19 cellular contexts compared by ENCODE assay signal in genomic region chr1:214567481-214567980, GRCh38. TPM values are rescaled to one million over a fixed set of nuclear protein-coding genes. Genes with fewer than 3 reads are reported as not detected.
DNase-seq lines count a peak whose midpoint lies in the region; ATAC-seq, FAIRE-seq and TF ChIP-seq lines count a peak whose summit lies in the region.
"Had no signal": no experiment of that assay in that cellular context is flagged by ENCODE, and none has a peak within 500 bp of the region (broad histone marks: within the 10 kb centered on the region; RNA-seq: fewer than 3 reads in every experiment).

No MANE protein-coding gene starts in this region.

- no peak for TF ChIP-seq POLR2A in A549 (IDR thresholded peaks at IDR 0.05; ENCODE audit: low read length)

- no peaks in the 10 kb centered on the region for H4K20me1 ChIP-seq in keratinocyte (ENCODE audit: control insufficient read depth, extremely low read depth, insufficient read depth, low read length)
- H4K20me1 ChIP-seq: BLaER1 treated with 17β-estradiol and CSF1 and Interleukin-3, amounts not matched to agents 10 nM and 100 nM had no signal

- H2AFZ ChIP-seq in keratinocyte (ENCODE audit: control insufficient read depth, low read length): no peak overlapping the region

- dilution Hi-C loops in keratinocyte (cut with MboI; ENCODE audit: extremely low pct_ligation_motif_present, low sequenced_read_pairs): no loop called here

- no peak for DNase-seq in A549 (ENCODE audit: low read depth in 1 of 2, low spot score in 1 of 2)
- no peak for DNase-seq in HFFc6
- peak; percentile 94 for DNase-seq in SK-N-MC (ENCODE audit: low read depth, low spot score)
- no peak for DNase-seq in keratinocyte (ENCODE audit: low read depth, low spot score)
- DNase-seq in NCI-H128 (lab: John Stamatoyannopoulos, UW; ENCODE audit: unreplicated experiment): no peak
- no peak for DNase-seq in activated CD4-positive, alpha-beta T cell treated with anti-CD3 and anti-CD28 coated beads, Interleukin-2, amount 10 ng/mL, durations not matched to agents 7 days and 5 days
- DNase-seq: CD8-positive, alpha-beta T cell; DND-41; H9; NCI-H1105; NCI-H187; NCI-H2107; NCI-H2227 treated with DMSO at 0.1 percent for 48 hours; NCI-H510A treated with DMSO at 0.1 percent for 48 hours; NCI-H774; T-helper 1 cell had no signal

- H3K9me1 ChIP-seq in keratinocyte (ENCODE audit: control insufficient read depth, extremely low read depth, insufficient read depth, low read length): no peaks in the 10 kb centered on the region

- H3K9ac ChIP-seq in SK-N-MC (ENCODE audit: insufficient read length): no peak overlapping the region
- H3K9ac ChIP-seq in keratinocyte (ENCODE audit: control insufficient read depth, extremely low read depth, insufficient read depth, low read length): peak overlapping the region; percentile 51
- H3K9ac ChIP-seq: BLaER1 treated with 17β-estradiol and CSF1 and Interleukin-3, amounts not matched to agents 10 nM and 100 nM had no signal

- no peak for TF ChIP-seq RAD21 in A549 (conservative IDR thresholded peaks at IDR 0.05 in 1 of 2, IDR thresholded peaks at IDR 0.05 in 1 of 2)

- H3K4me2 ChIP-seq in A549 (peak overlapping the region; percentile 54), keratinocyte (ENCODE audit: control insufficient read depth, extremely low read depth, insufficient read depth, low read depth, low read length) (peak overlapping the region; percentile 49)
- H3K4me2 ChIP-seq: BLaER1 treated with 17β-estradiol and CSF1 and Interleukin-3, amounts not matched to agents 10 nM and 100 nM had no signal

- ATAC-seq in A549 (peak in 1 of 2 experiments; percentile 22; a peak in 2 of 6 replicates), HG03196 (IDR thresholded peaks at IDR 0.05; ENCODE audit: unreplicated experiment) (no peak), GM19455 (IDR thresholded peaks at IDR 0.05; ENCODE audit: unreplicated experiment) (no peak)
- ATAC-seq: CD8-positive, alpha-beta T cell had no signal

- peak overlapping the region; percentile 59 for H3K27ac Mint-ChIP-seq in HFFc6
- no peak overlapping the region for H3K27ac Mint-ChIP-seq in activated CD4-positive, alpha-beta T cell treated with anti-CD3 and anti-CD28 coated beads, Interleukin-2, amount 10 ng/mL, durations not matched to agents 7 days and 5 days
- H3K27ac Mint-ChIP-seq: CD8-positive, alpha-beta T cell; H9 had no signal

- CTCF ChIA-PET in A549 (lab: Yijun Ruan, JAX): interaction anchor here (1.2 to 10.7 kb wide), 4 partner anchors 15 to 236 kb away, joined by 3 to 120 read pairs (median 4); partner anchors contain the start of gene PTPN14
- CTCF ChIA-PET in activated CD4-positive, alpha-beta T cell treated with anti-CD3 and anti-CD28 coated beads, Interleukin-2, amount 10 ng/mL, durations not matched to agents 7 days and 5 days (lab: Charles Lee): interaction anchor here (0.5 to 1.4 kb wide), 2 partner anchors 13 to 41 kb away, joined by 3 to 4 read pairs; no protein-coding TSS in a partner anchor

- TF ChIP-seq EP300 in A549 (IDR thresholded peaks at IDR 0.05): no peak

- H3K4me3 Mint-ChIP-seq in HFFc6: no peak overlapping the region
- H3K4me3 Mint-ChIP-seq in activated CD4-positive, alpha-beta T cell treated with anti-CD3 and anti-CD28 coated beads, Interleukin-2, amount 10 ng/mL, durations not matched to agents 7 days and 5 days: no peak overlapping the region
- H3K4me3 Mint-ChIP-seq: CD8-positive, alpha-beta T cell; H9 had no signal

- H3K27ac ChIP-seq in A549 (peak overlapping the region; percentile 56 to 73), SK-N-MC (peak overlapping the region; percentile 86), keratinocyte (ENCODE audit: control insufficient read depth, insufficient read depth, low read length) (peak overlapping the region; percentile 77)
- H3K27ac ChIP-seq: BLaER1 treated with 17β-estradiol and CSF1 and Interleukin-3, amounts not matched to agents 10 nM and 100 nM had no signal

- H3K79me2 ChIP-seq in keratinocyte (ENCODE audit: control insufficient read depth, insufficient read depth, low read length): no peaks in the 10 kb centered on the region

- no peaks in the 10 kb centered on the region; the same call in none of the 2 replicates for H3K27me3 Mint-ChIP-seq in HFFc6 (ENCODE audit: insufficient read depth)
- H3K27me3 Mint-ChIP-seq in activated CD4-positive, alpha-beta T cell treated with anti-CD3 and anti-CD28 coated beads, Interleukin-2, amount 10 ng/mL, durations not matched to agents 7 days and 5 days: peaks cover 2% of the 10 kb centered on the region

- H3K9me3 Mint-ChIP-seq in HFFc6: no peaks in the 10 kb centered on the region
- H3K9me3 Mint-ChIP-seq in activated CD4-positive, alpha-beta T cell treated with anti-CD3 and anti-CD28 coated beads, Interleukin-2, amount 10 ng/mL, durations not matched to agents 7 days and 5 days: no peaks in the 10 kb centered on the region
- H3K9me3 Mint-ChIP-seq: CD8-positive, alpha-beta T cell; H9 had no signal

- H3K36me3 ChIP-seq in SK-N-MC (ENCODE audit: insufficient read depth, low read length) (no peaks in the 10 kb centered on the region), keratinocyte (ENCODE audit: control insufficient read depth in 2 of 2, extremely low read depth in 1 of 2, insufficient read depth in 2 of 2, low read length in 2 of 2) (no peaks in the 10 kb centered on the region)
- H3K36me3 ChIP-seq: BLaER1 treated with 17β-estradiol and CSF1 and Interleukin-3, amounts not matched to agents 10 nM and 100 nM had no signal

- H3K4me1 Mint-ChIP-seq in HFFc6 (ENCODE audit: low read depth): peaks cover 77% of the 10 kb centered on the region
- H3K4me1 Mint-ChIP-seq in activated CD4-positive, alpha-beta T cell treated with anti-CD3 and anti-CD28 coated beads, Interleukin-2, amount 10 ng/mL, durations not matched to agents 7 days and 5 days: no peaks in the 10 kb centered on the region
- H3K4me1 Mint-ChIP-seq: H9 had no signal

- no peak overlapping the region for H3K4me3 ChIP-seq in A549
- peak overlapping the region; percentile 2 for H3K4me3 ChIP-seq in SK-N-MC
- H3K4me3 ChIP-seq in keratinocyte (ENCODE audit: control insufficient read depth in 2 of 3, extremely low read depth in 1 of 3, insufficient read depth in 2 of 3, low read depth in 1 of 3, low read length in 3 of 3): no peak overlapping the region
- H3K4me3 ChIP-seq: BLaER1 treated with 17β-estradiol and CSF1 and Interleukin-3, amounts not matched to agents 10 nM and 100 nM had no signal

- H3K27me3 ChIP-seq in keratinocyte (ENCODE audit: control insufficient read depth, extremely low read depth, insufficient read depth, low read length): no peaks in the 10 kb centered on the region
- H3K27me3 ChIP-seq: BLaER1 treated with 17β-estradiol and CSF1 and Interleukin-3, amounts not matched to agents 10 nM and 100 nM had no signal

- H3K9me3 ChIP-seq in A549: no peaks in the 10 kb centered on the region
- no peaks in the 10 kb centered on the region for H3K9me3 ChIP-seq in SK-N-MC (ENCODE audit: low read depth, low read length)
- no peaks in the 10 kb centered on the region for H3K9me3 ChIP-seq in keratinocyte (ENCODE audit: control insufficient read depth, low read depth, low read length)
- H3K9me3 ChIP-seq: BLaER1 treated with 17β-estradiol and CSF1 and Interleukin-3, amounts not matched to agents 10 nM and 100 nM had no signal

- H3K36me3 Mint-ChIP-seq in HFFc6 (ENCODE audit: low read depth): no peaks in the 10 kb centered on the region
- no peaks in the 10 kb centered on the region for H3K36me3 Mint-ChIP-seq in activated CD4-positive, alpha-beta T cell treated with anti-CD3 and anti-CD28 coated beads, Interleukin-2, amount 10 ng/mL, durations not matched to agents 7 days and 5 days (ENCODE audit: low read depth)
- H3K36me3 Mint-ChIP-seq: CD8-positive, alpha-beta T cell had no signal

- WGBS in A549 (ENCODE audit: missing lambda C conversion rate): 87% methylated on average over 2 of the region's 2 CpGs

- TF ChIP-seq CTCF in A549 (IDR thresholded peaks at IDR 0.05): no peak
- no peak for TF ChIP-seq CTCF in HFFc6 (IDR thresholded peaks at IDR 0.05)
- TF ChIP-seq CTCF in keratinocyte (optimal IDR thresholded peaks at IDR 0.05 in 1 of 3, IDR thresholded peaks at IDR 0.05 in 1 of 3, conservative IDR thresholded peaks at IDR 0.05 in 1 of 3; ENCODE audit: extremely low read depth in 1 of 3, insufficient read depth in 2 of 3, low read length in 3 of 3): no peak

- FAIRE-seq in A549 (lab: Jason Lieb, UNC) (no peak), keratinocyte (lab: Jason Lieb, UNC) (no peak)

- H3K4me1 ChIP-seq in A549: peaks cover 72% of the 10 kb centered on the region
- H3K4me1 ChIP-seq in keratinocyte (ENCODE audit: control insufficient read depth, extremely low read depth, insufficient read depth, low read length): peaks cover 62% of the 10 kb centered on the region
- H3K4me1 ChIP-seq: BLaER1 treated with 17β-estradiol and CSF1 and Interleukin-3, amounts not matched to agents 10 nM and 100 nM had no signal

- POLR2A ChIA-PET in A549 (lab: Yijun Ruan, JAX): interaction anchor here (2.3 kb wide), 1 partner anchor 16 kb away, joined by 12 read pairs; the partner anchor contains the start of gene PTPN14
- POLR2A ChIA-PET in activated CD4-positive, alpha-beta T cell treated with anti-CD3 and anti-CD28 coated beads, Interleukin-2, amount 10 ng/mL, durations not matched to agents 7 days and 5 days (lab: Charles Lee): no interaction called here

RNA-seq across cellular contexts. Expression of gene PTPN14, which starts 16.1 kb away (rescaled TPM):
- 9.9 and 10.0 TPM in 2 replicates for polyA plus RNA-seq in A549 (2011; rRNA removed)
- 5.7 and 7.5 TPM in 2 replicates for polyA plus RNA-seq in A549 (2012; cell fraction: cytosol; rRNA removed)
- polyA plus RNA-seq in A549 (2012; cell fraction: nucleus; rRNA removed): 9.2 and 11.5 TPM in 2 replicates
- 9.2 to 13.0 TPM (median 10.3 TPM) in 3 replicates for polyA plus RNA-seq in A549 (2017; fragmentation: RNase III; extraction: RNeasy Plus Mini Kit Qiagen cat#74134 plus additional on column Dnase treatment)
- polyA minus RNA-seq in A549 (2011; rRNA and poly(A)+ RNA removed): 30.7 and 38.9 TPM in 2 replicates
- 100 to 1,000 TPM in 4 of 6 experiments, 10 to 100 TPM in 2; 93.6 to 140 (median 106) TPM for total RNA-seq in HFFc6 (2021; fragmentation: NEBNext Ultra II Directional; extraction: Animal tissue kit (Norgen Biotek cat#: 25700))
- 28.0 to 59.9 TPM (median 29.9 TPM) in 3 replicates for polyA plus RNA-seq in keratinocyte
- 16.1 TPM for polyA plus RNA-seq in keratinocyte (2011; ENCODE audit: low read depth)
- polyA plus RNA-seq in keratinocyte (2011; cell fraction: cytosol; rRNA removed): 22.9 and 31.8 TPM in 2 replicates
- polyA plus RNA-seq in keratinocyte (2011; cell fraction: nucleus; rRNA removed): 67.8 and 76.2 TPM in 2 replicates
- polyA plus RNA-seq in keratinocyte (2012; ENCODE audit: low replicate concordance): 23.6 and 44.7 TPM in 2 replicates
- 115 to 156 TPM (median 131 TPM) in 3 replicates for polyA minus RNA-seq in keratinocyte
- 92.3 TPM for polyA minus RNA-seq in keratinocyte (2011; cell fraction: cytosol; rRNA and poly(A)+ RNA removed)
- 167 and 251 TPM in 2 replicates for polyA minus RNA-seq in keratinocyte (2011; cell fraction: nucleus; rRNA and poly(A)+ RNA removed)
- under 1 TPM; 0.32 to 0.37 TPM for total RNA-seq in activated CD4-positive, alpha-beta T cell treated with anti-CD3 and anti-CD28 coated beads, Interleukin-2, amount 10 ng/mL, durations not matched to agents 7 days and 5 days
- total RNA-seq: CD8-positive, alpha-beta T cell had no signal

RNA-seq across cellular contexts. Expression of gene CENPF, which starts 35.5 kb away (rescaled TPM):
- 57.7 and 70.6 TPM in 2 replicates for polyA plus RNA-seq in A549 (2011; rRNA removed)
- polyA plus RNA-seq in A549 (2012; cell fraction: cytosol; rRNA removed): 12.9 and 14.1 TPM in 2 replicates
- polyA plus RNA-seq in A549 (2012; cell fraction: nucleus; rRNA removed): 23.3 and 27.1 TPM in 2 replicates
- 53.0 to 56.0 TPM (median 53.5 TPM) in 3 replicates for polyA plus RNA-seq in A549 (2017; fragmentation: RNase III; extraction: RNeasy Plus Mini Kit Qiagen cat#74134 plus additional on column Dnase treatment)
- polyA minus RNA-seq in A549 (2011; rRNA and poly(A)+ RNA removed): 22.2 and 23.0 TPM in 2 replicates
- 10 to 100 TPM; 36.8 to 79.2 (median 76.6) TPM for total RNA-seq in HFFc6 (2021; fragmentation: NEBNext Ultra II Directional; extraction: Animal tissue kit (Norgen Biotek cat#: 25700))
- 1.4 to 14.4 TPM (median 13.7 TPM) in 3 replicates for polyA plus RNA-seq in keratinocyte
- polyA plus RNA-seq in keratinocyte (2011; ENCODE audit: low read depth): 1.6 TPM
- 2.3 and 3.1 TPM in 2 replicates for polyA plus RNA-seq in keratinocyte (2011; cell fraction: cytosol; rRNA removed)
- polyA plus RNA-seq in keratinocyte (2011; cell fraction: nucleus; rRNA removed): 6.1 and 8.8 TPM in 2 replicates
- 0.62 and 18.4 TPM in 2 replicates for polyA plus RNA-seq in keratinocyte (2012; ENCODE audit: low replicate concordance)
- polyA minus RNA-seq in keratinocyte: 0.99 to 10.7 TPM (median 1.1 TPM) in 3 replicates
- 1.7 TPM for polyA minus RNA-seq in keratinocyte (2011; cell fraction: cytosol; rRNA and poly(A)+ RNA removed)
- 2.4 and 5.7 TPM in 2 replicates for polyA minus RNA-seq in keratinocyte (2011; cell fraction: nucleus; rRNA and poly(A)+ RNA removed)
- 100 to 1,000 TPM; 173 to 203 TPM for total RNA-seq in activated CD4-positive, alpha-beta T cell treated with anti-CD3 and anti-CD28 coated beads, Interleukin-2, amount 10 ng/mL, durations not matched to agents 7 days and 5 days

Comparison
In these comparisons a context has a peak if more than half of its experiments do, and no peak if none do; other contexts are left out.
1. RNA of gene PTPN14, which starts 16.1 kb away (total RNA-seq): 93.6 to 140 TPM in HFFc6; 0.32 to 0.37 TPM in activated CD4-positive, alpha-beta T cell treated with anti-CD3 and anti-CD28 coated beads, Interleukin-2, amount 10 ng/mL, durations not matched to agents 7 days and 5 days; every median in the first group is over 10 times any median in the second.
2. Peak in every context shown above with its lines, with median percentiles within 50 percentile points of each other: H3K27ac ChIP-seq.